ENCODE assay signal across 11 cellular contexts in genomic region chrX:101429934-101430333, GRCh38. TPM values are rescaled to one million over a fixed set of nuclear protein-coding genes. Genes with fewer than 3 reads are reported as not detected.
DNase-seq lines count a peak whose midpoint lies in the region; ATAC-seq and TF ChIP-seq lines count a peak whose summit lies in the region.
"Had no signal": no experiment of that assay in that cellular context is flagged by ENCODE, and none has a peak within 500 bp of the region (broad histone marks: within the 10 kb centered on the region; RNA-seq: fewer than 3 reads in every experiment).

No MANE protein-coding gene starts in this region.

- H3K4me1 ChIP-seq in fibroblast of lung (ENCODE audit: control insufficient read depth, extremely low read depth, insufficient read depth, low read length): peaks cover 3% of the 10 kb centered on the region
- H3K4me1 ChIP-seq: tibial artery had no signal

- ATAC-seq in GM18498 (IDR thresholded peaks at IDR 0.05; ENCODE audit: unreplicated experiment): peak; percentile 59
- peak; percentile 57 for ATAC-seq in GM21529 (IDR thresholded peaks at IDR 0.05; ENCODE audit: unreplicated experiment)
- ATAC-seq in HG03521 (IDR thresholded peaks at IDR 0.05; ENCODE audit: unreplicated experiment): peak; percentile 23

- no peaks in the 10 kb centered on the region for H3K79me2 ChIP-seq in fibroblast of lung (ENCODE audit: control insufficient read depth, insufficient read depth, low read length)

- H3K4me2 ChIP-seq in fibroblast of lung (ENCODE audit: extremely low read depth, insufficient read depth, low read length): no peak overlapping the region

- no peaks in the 10 kb centered on the region for H3K36me3 ChIP-seq in fibroblast of lung (ENCODE audit: control insufficient read depth, insufficient read depth, low read length)

- no peak overlapping the region for H3K4me3 ChIP-seq in fibroblast of lung (replicated peaks in 1 of 4; ENCODE audit: control extremely low read depth in 1 of 4, insufficient read depth in 1 of 4, low read depth in 3 of 4, low read length in 4 of 4)
- H3K4me3 ChIP-seq: tibial artery had no signal

- no peaks in the 10 kb centered on the region for H3K27me3 ChIP-seq in fibroblast of lung (ENCODE audit: control insufficient read depth, insufficient read depth, low read length)
- H3K27me3 ChIP-seq: tibial artery had no signal

- H3K9ac ChIP-seq in fibroblast of lung (ENCODE audit: insufficient read depth, low read length): no peak overlapping the region

- no peak overlapping the region for H3K27ac ChIP-seq in fibroblast of lung (ENCODE audit: insufficient read depth, low read length)
- H3K27ac ChIP-seq: tibial artery had no signal

- TF ChIP-seq CTCF in fibroblast of lung (conservative IDR thresholded peaks at IDR 0.05 in 1 of 2, IDR thresholded peaks at IDR 0.05 in 1 of 2; ENCODE audit: low read depth in 1 of 2, low read length in 2 of 2): no peak

- H4K20me1 ChIP-seq in fibroblast of lung (ENCODE audit: control insufficient read depth, extremely low read depth, insufficient read depth, low read length): no peaks in the 10 kb centered on the region

- H2AFZ ChIP-seq in fibroblast of lung (ENCODE audit: low read length): no peak overlapping the region

- peak; percentile 44 to 66 for DNase-seq in fibroblast of lung (ENCODE audit: low read depth in 2 of 2)
- DNase-seq in NCI-H2081 (lab: John Stamatoyannopoulos, UW): no peak
- DNase-seq in head of caudate nucleus: no peak
- no peak for DNase-seq in GM19240 (ENCODE audit: insufficient read length, low spot score)
- no peak for DNase-seq in NCI-H2029 treated with DMSO at 0.1 percent for 48 hours (lab: John Stamatoyannopoulos, UW)
- DNase-seq: cerebellar nuclear complex, small intestine, tibial artery had no signal

- H3K9me3 ChIP-seq in fibroblast of lung (ENCODE audit: control insufficient read depth, insufficient read depth, low read depth, low read length): no peaks in the 10 kb centered on the region

- intact Hi-C loops in head of caudate nucleus (cut with DNase I): no loop called here

RNA-seq across cellular contexts. Expression of gene HNRNPH2, which starts 21.9 kb away (rescaled TPM):
- 82.7 and 84.1 TPM in 2 replicates for total RNA-seq in fibroblast of lung
- 76.6 and 91.5 TPM in 2 replicates for polyA plus RNA-seq in fibroblast of lung
- 92.2 and 98.7 TPM in 2 replicates for polyA plus RNA-seq in fibroblast of lung (2012)
- polyA minus RNA-seq in fibroblast of lung (ENCODE audit: low replicate concordance): 9.3 and 12.6 TPM in 2 replicates

RNA-seq across cellular contexts. Expression of gene GLA, which starts 22.2 kb away (rescaled TPM):
- total RNA-seq in fibroblast of lung: 11.3 and 19.3 TPM in 2 replicates
- polyA plus RNA-seq in fibroblast of lung: 23.1 and 30.3 TPM in 2 replicates
- 16.8 and 24.2 TPM in 2 replicates for polyA plus RNA-seq in fibroblast of lung (2012)
- polyA minus RNA-seq in fibroblast of lung (ENCODE audit: low replicate concordance): 2.6 and 10.3 TPM in 2 replicates

RNA-seq across cellular contexts. Expression of gene RPL36A, which starts 39.1 kb away (rescaled TPM):
- total RNA-seq in fibroblast of lung: 305 and 521 TPM in 2 replicates
- polyA plus RNA-seq in fibroblast of lung: 2,163 and 2,209 TPM in 2 replicates
- polyA plus RNA-seq in fibroblast of lung (2012): 1,818 and 2,496 TPM in 2 replicates
- polyA minus RNA-seq in fibroblast of lung (ENCODE audit: low replicate concordance): 3.9 and 12.9 TPM in 2 replicates

RNA-seq across cellular contexts. Expression of gene BTK, which starts 43.9 kb away (rescaled TPM):
- total RNA-seq in fibroblast of lung: not detected in 2 replicates
- polyA plus RNA-seq in fibroblast of lung: 0.05 TPM in 1 of 2 replicates, not detected in the other
- not detected in 2 replicates for polyA plus RNA-seq in fibroblast of lung (2012)
- not detected in 2 replicates for polyA minus RNA-seq in fibroblast of lung (ENCODE audit: low replicate concordance)

RNA-seq across cellular contexts. Expression of gene ARMCX4, which starts 55.3 kb away (rescaled TPM):
- total RNA-seq in fibroblast of lung: 3.6 and 7.6 TPM in 2 replicates
- 3.0 and 3.4 TPM in 2 replicates for polyA plus RNA-seq in fibroblast of lung
- polyA plus RNA-seq in fibroblast of lung (2012): 6.7 and 8.1 TPM in 2 replicates
- polyA minus RNA-seq in fibroblast of lung (ENCODE audit: low replicate concordance): 4.1 and 6.0 TPM in 2 replicates

Comparison
In these comparisons a context has a peak if more than half of its experiments do, and no peak if none do; other contexts are left out.
1. DNase-seq: peak in fibroblast of lung (2 of 2); none in NCI-H2081 (0 of 2), head of caudate nucleus (0 of 42), GM19240 (single experiment) and NCI-H2029 treated with DMSO at 0.1 percent for 48 hours (single experiment).
2. Peak in every context shown above with its lines, with median percentiles within 50 percentile points of each other: ATAC-seq.